1 cellular context compared by ENCODE assay signal in genomic region chr11:1572200-1573076, GRCh38.
A peak's percentile ranks its signal among the peaks of the same experiment; 100 is the strongest.
TF ChIP-seq lines count a peak whose summit lies in the region.

TSS of gene DUSP8 (minus strand) at chr11:1572271. CDS start at chr11:1565826, 6,445 bp downstream.

TF ChIP-seq in K562, 482 proteins besides CTCF, POLR2A, EP300 and RAD21 (continued from another document):
- TF ChIP-seq ATF1 (CRISPR knock-in tag; IDR thresholded peaks at IDR 0.05) (peak; percentile 32; the same call in 1 of the 2 replicates), ATF1 (tag; IDR thresholded peaks at IDR 0.05) (peak; percentile 83), ZNF766 (CRISPR knock-in tag; conservative IDR thresholded peaks at IDR 0.05) (0 out of 2 replicates have a peak, but pooled peaks have one; percentile 39), ZNF140 (CRISPR knock-in tag; IDR thresholded peaks at IDR 0.05) (no peak), CTBP1 (IDR thresholded peaks at IDR 0.05; ENCODE audit: borderline replicate concordance) (0 out of 2 replicates have a peak, but pooled peaks have one; percentile 34), ZFP36 (IDR thresholded peaks at IDR 0.05; ENCODE audit: low read depth, low read length, partially characterized antibody) (peak; percentile 84), ZNF395 (CRISPR knock-in tag; IDR thresholded peaks at IDR 0.05) (peak; percentile 80; the same call in 1 of the 2 replicates), JUN (IDR thresholded peaks at IDR 0.05; ENCODE audit: borderline replicate concordance, low read depth, low read length) (peak; percentile 97), JUN (CRISPR knock-in tag; IDR thresholded peaks at IDR 0.05; ENCODE audit: borderline replicate concordance) (0 out of 2 replicates have a peak, but pooled peaks have one; percentile 37), GTF2F1 (IDR thresholded peaks at IDR 0.05; ENCODE audit: low read depth, low read length) (no peak), POLR2AphosphoS5 (IDR thresholded peaks at IDR 0.05; ENCODE audit: control insufficient read depth, insufficient read depth, low read depth, low read length) (no peak), RBM25 (IDR thresholded peaks at IDR 0.05; ENCODE audit: low read depth, low read length, severe bottlenecking) (peak; percentile 63), NR2C2 (CRISPR knock-in tag; IDR thresholded peaks at IDR 0.05) (no peak), NR2C2 (tag; IDR thresholded peaks at IDR 0.05) (peak; percentile 30; the same call in 1 of the 2 replicates), TCF7 (IDR thresholded peaks at IDR 0.05; ENCODE audit: borderline replicate concordance) (no peak), ZNF639 (CRISPR knock-in tag; conservative IDR thresholded peaks at IDR 0.05 in 1 of 2, IDR thresholded peaks at IDR 0.05 in 1 of 2) (no peak), POLR2G (IDR thresholded peaks at IDR 0.05; ENCODE audit: low read depth, low read length) (peak; percentile 58), VEZF1 (CRISPR knock-in tag; IDR thresholded peaks at IDR 0.05) (peak; percentile 90), ATF7 (IDR thresholded peaks at IDR 0.05) (peak; percentile 98), CCAR2 (IDR thresholded peaks at IDR 0.05; ENCODE audit: low read depth, low read length) (no peak), ZFP91 (CRISPR knock-in tag; IDR thresholded peaks at IDR 0.05) (peak; percentile 82), CXXC5 (CRISPR knock-in tag; IDR thresholded peaks at IDR 0.05) (peak; percentile 37; the same call in 1 of the 2 replicates), CREM (IDR thresholded peaks at IDR 0.05; ENCODE audit: low read depth) (peak; percentile 89), PKNOX1 (IDR thresholded peaks at IDR 0.05) (peak; percentile 51), NFIC (IDR thresholded peaks at IDR 0.05) (0 out of 2 replicates have a peak, but pooled peaks have one; percentile 12), HOXB6 (CRISPR knock-in tag; IDR thresholded peaks at IDR 0.05; ENCODE audit: borderline replicate concordance) (no peak), MAZ (CRISPR knock-in tag; conservative IDR thresholded peaks at IDR 0.05 in 1 of 2, IDR thresholded peaks at IDR 0.05 in 1 of 2) (0 out of 4 replicates have a peak, but pooled peaks of 1 of the 2 experiments have one; percentile 24), SMAD2 (IDR thresholded peaks at IDR 0.05; ENCODE audit: low read depth, low read length) (no peak), NONO (IDR thresholded peaks at IDR 0.05; ENCODE audit: low read depth in 2 of 2, low read length in 1 of 2) (0 out of 4 replicates have a peak, but pooled peaks of 1 of the 2 experiments have one; percentile 8), ZNF436 (CRISPR knock-in tag; IDR thresholded peaks at IDR 0.05) (peak; percentile 71), E2F1 (CRISPR knock-in tag; IDR thresholded peaks at IDR 0.05) (no peak), EP400 (IDR thresholded peaks at IDR 0.05) (no peak), ATF3 (IDR thresholded peaks at IDR 0.05) (peak; percentile 84), ATF3 (CRISPR knock-in tag; conservative IDR thresholded peaks at IDR 0.05) (no peak), HMGN3 (IDR thresholded peaks at IDR 0.05; ENCODE audit: borderline replicate concordance, extremely low read depth, insufficient read length, low read depth, low read length) (no peak), JUNB (CRISPR knock-in tag; conservative IDR thresholded peaks at IDR 0.05) (0 out of 2 replicates have a peak, but pooled peaks have one; percentile 52), NFYB (IDR thresholded peaks at IDR 0.05; ENCODE audit: extremely low read depth, insufficient read length) (peak; percentile 72), MAX (CRISPR knock-in tag; IDR thresholded peaks at IDR 0.05) (no peak), ZKSCAN1 (IDR thresholded peaks at IDR 0.05; ENCODE audit: low read depth, low read length) (no peak), CBX2 (IDR thresholded peaks at IDR 0.05; ENCODE audit: insufficient read depth, low read length, poor library complexity, severe bottlenecking) (no peak), JUND (IDR thresholded peaks at IDR 0.05; ENCODE audit: borderline replicate concordance, low read depth, low read length) (peak; percentile 97), JUND (tag; IDR thresholded peaks at IDR 0.05; ENCODE audit: borderline replicate concordance, low read depth, low read length) (peak; percentile 91; the same call in 1 of the 3 replicates), MCM7 (IDR thresholded peaks at IDR 0.05) (no peak), ATF2 (CRISPR knock-in tag; IDR thresholded peaks at IDR 0.05) (peak; percentile 91)
